In genomic region chr4:74444891-74445642, GRCh38 we compare ENCODE assay signal across 8 cellular contexts. TPM values are rescaled to one million over a fixed set of nuclear protein-coding genes. Genes with fewer than 3 reads are reported as not detected.
DNase-seq lines count a peak whose midpoint lies in the region; ATAC-seq, FAIRE-seq and TF ChIP-seq lines count a peak whose summit lies in the region.

AREG (plus strand) TSS chr4:74445136; CDS start chr4:74445346, 210 bp downstream.

- ATAC-seq in GM18511 (IDR thresholded peaks at IDR 0.05; ENCODE audit: unreplicated experiment), result peak; percentile 92
- peak; percentile 92 for ATAC-seq in HG03025 (IDR thresholded peaks at IDR 0.05; ENCODE audit: low FRiP score, unreplicated experiment)

- POLR2A ChIA-PET in endothelial cell of umbilical vein (lab: Charles Lee), result no interaction called here

- H3K4me3 ChIP-seq in endothelial cell of umbilical vein (replicated peaks in 1 of 3; ENCODE audit: insufficient read depth in 1 of 3, low read depth in 1 of 3, low read length in 3 of 3), result peak within 1 kb of the TSS; percentile 8 to 73 (median 45)

- H3K9me3 ChIP-seq in endothelial cell of umbilical vein (replicated peaks; ENCODE audit: control insufficient read depth, insufficient read depth, low read length), result no peaks in the 10 kb centered on the region

- DNase-seq in 8988T (peak; percentile 32), NCI-H748 (lab: John Stamatoyannopoulos, UW; ENCODE audit: unreplicated experiment) (peak; percentile 73), endothelial cell of umbilical vein (ENCODE audit: low read depth, low spot score) (peak; percentile 70), mucosa of gallbladder (ENCODE audit: low spot score) (peak; percentile 87)
- peak; percentile 83 to 89 for DNase-seq in activated CD8-positive, alpha-beta memory T cell treated with anti-CD3 and anti-CD28 coated beads for 4 hours (ENCODE audit: low read depth in 2 of 2)
- DNase-seq in stimulated activated CD8-positive, alpha-beta memory T cell treated with anti-CD3 and anti-CD28 coated beads, Interleukin-4, amount 100 ng/mL, for 24 hours (ENCODE audit: low read depth), result peak; percentile 78

- dilution Hi-C loops in endothelial cell of umbilical vein (cut with MboI; ENCODE audit: extremely low pct_ligation_motif_present, low sequenced_read_pairs), result no loop called here

- no peaks in the 10 kb centered on the region for H4K20me1 ChIP-seq in endothelial cell of umbilical vein (replicated peaks; ENCODE audit: control insufficient read depth, extremely low read depth, insufficient read depth, low read length)

- H3K4me1 ChIP-seq in endothelial cell of umbilical vein (ENCODE audit: control insufficient read depth, extremely low read depth, insufficient read depth, low read length), result peaks cover 3% of the 10 kb centered on the region

- TF ChIP-seq POLR2A in endothelial cell of umbilical vein (IDR thresholded peaks at IDR 0.05; ENCODE audit: low read depth, low read length), result no peak

- CTCF ChIA-PET in endothelial cell of umbilical vein (lab: Charles Lee), result interaction anchor here (0.6 to 2.1 kb wide), 39 partner anchors 9 to 231 kb away, joined by 3 to 39 read pairs (median 4); partner anchors contain the start of gene EREG

- peak; percentile 80 for FAIRE-seq in endothelial cell of umbilical vein (lab: Jason Lieb, UNC)

- no peaks in the 10 kb centered on the region for H3K27me3 ChIP-seq in endothelial cell of umbilical vein (ENCODE audit: control insufficient read depth in 2 of 2, insufficient read depth in 2 of 2, low read length in 2 of 2)

- peak within 1 kb of the TSS; percentile 90 for H2AFZ ChIP-seq in endothelial cell of umbilical vein (ENCODE audit: low read depth, low read length)

- TF ChIP-seq CTCF in endothelial cell of umbilical vein (IDR thresholded peaks at IDR 0.05; ENCODE audit: extremely low read depth in 1 of 2, insufficient read depth in 1 of 2, low read depth in 1 of 2, low read length in 2 of 2), result peak; percentile 62

- no peaks in the 10 kb centered on the region for H3K79me2 ChIP-seq in endothelial cell of umbilical vein (ENCODE audit: control insufficient read depth, insufficient read depth, low read length)

- peak within 1 kb of the TSS; percentile 67 for H3K4me2 ChIP-seq in endothelial cell of umbilical vein (ENCODE audit: insufficient read depth, low read length)

- TSS peak; percentile 38 for BruUV-seq in endothelial cell of umbilical vein (replicated peaks; lab: Mats Ljungman, UMichigan)

- intact Hi-C loops in endothelial cell of umbilical vein (cut with micrococcal nuclease), result loop anchor here (1.0 to 5.0 kb wide), 5 partner anchors 14 to 226 kb away; no protein-coding TSS in a partner anchor

- no peak within 1 kb of the TSS for H3K27ac ChIP-seq in endothelial cell of umbilical vein (ENCODE audit: insufficient read depth, low read depth, low read length)

- H3K36me3 ChIP-seq in endothelial cell of umbilical vein (ENCODE audit: control insufficient read depth in 2 of 2, extremely low read depth in 1 of 2, insufficient read depth in 2 of 2, low read length in 2 of 2), result no peaks in the 10 kb centered on the region

- no peaks in the 10 kb centered on the region for H3K9me1 ChIP-seq in endothelial cell of umbilical vein (replicated peaks; ENCODE audit: control insufficient read depth, extremely low read depth, insufficient read depth, low read length)

- peak within 1 kb of the TSS; percentile 53 for H3K9ac ChIP-seq in endothelial cell of umbilical vein (replicated peaks; ENCODE audit: extremely low read depth, insufficient read depth, low read length)

TF ChIP-seq in endothelial cell of umbilical vein, 7 proteins besides CTCF, POLR2A, EP300 and RAD21:
- TF ChIP-seq MYC (IDR thresholded peaks at IDR 0.05; ENCODE audit: low read depth, low read length), result no peak
- no peak for TF ChIP-seq FOS (IDR thresholded peaks at IDR 0.05; ENCODE audit: borderline replicate concordance, insufficient read depth, low read length)
- TF ChIP-seq MAX (IDR thresholded peaks at IDR 0.05; ENCODE audit: insufficient read depth, insufficient read length), result no peak
- TF ChIP-seq POLR2AphosphoS5 (IDR thresholded peaks at IDR 0.05; ENCODE audit: insufficient read depth, low read depth, low read length), result no peak
- TF ChIP-seq JUN (IDR thresholded peaks at IDR 0.05; ENCODE audit: borderline replicate concordance, insufficient read depth, insufficient read length, low read depth), result no peak
- TF ChIP-seq GATA2 (IDR thresholded peaks at IDR 0.05; ENCODE audit: insufficient read depth, insufficient read length, low read depth, low read length), result no peak
- TF ChIP-seq EZH2 (IDR thresholded peaks at IDR 0.05; ENCODE audit: borderline replicate concordance, low read depth, low read length, severe bottlenecking), result no peak

RNA-seq across cellular contexts. Expression of gene AREG, which starts in this region (rescaled TPM):
- 0.46 and 0.55 TPM in 2 replicates for total RNA-seq in endothelial cell of umbilical vein
- 0.11 and 0.17 TPM in 2 replicates for polyA plus RNA-seq in endothelial cell of umbilical vein
- polyA plus RNA-seq in endothelial cell of umbilical vein (2011; cell fraction: cytosol; rRNA removed), result 0.18 and 0.23 TPM in 2 replicates
- 0.29 and 0.58 TPM in 2 replicates for polyA plus RNA-seq in endothelial cell of umbilical vein (2011; cell fraction: nucleus; rRNA removed)
- polyA plus RNA-seq in endothelial cell of umbilical vein (2012), result 0.13 and 0.27 TPM in 2 replicates
- 1.2 TPM in 1 of 2 replicates, not detected in the other for polyA minus RNA-seq in endothelial cell of umbilical vein
- 3.5 TPM for polyA minus RNA-seq in endothelial cell of umbilical vein (2011; cell fraction: cytosol; rRNA and poly(A)+ RNA removed)
- 0.48 TPM in 1 of 2 replicates, not detected in the other for polyA minus RNA-seq in endothelial cell of umbilical vein (2011; cell fraction: nucleus; rRNA and poly(A)+ RNA removed)
- total RNA-seq in mucosa of gallbladder, result 9.9 TPM

Comparison
In these comparisons a context has a peak if more than half of its experiments do, and no peak if none do; other contexts are left out.
1. DNase-seq: peak in every context shown above with its lines; median percentile 87 in mucosa of gallbladder; 86 in activated CD8-positive, alpha-beta memory T cell treated with anti-CD3 and anti-CD28 coated beads for 4 hours; 78 in stimulated activated CD8-positive, alpha-beta memory T cell treated with anti-CD3 and anti-CD28 coated beads, Interleukin-4, amount 100 ng/mL, for 24 hours; 73 in NCI-H748; 70 in endothelial cell of umbilical vein; 32 in 8988T.